Comparison of ENCODE assay signal across 29 cellular contexts in genomic region chr7:132878228-132878919, GRCh38.
DNase-seq lines count a peak whose midpoint lies in the region; ATAC-seq, FAIRE-seq and TF ChIP-seq lines count a peak whose summit lies in the region.
"Had no signal": no experiment of that assay in that cellular context is flagged by ENCODE, and none has a peak within 500 bp of the region (broad histone marks: within the 10 kb centered on the region; RNA-seq: fewer than 3 reads in every experiment).

No MANE protein-coding gene starts in this region.

- H2BK120ac ChIP-seq in trophoblast cell (ENCODE audit: insufficient read depth, low read length, poor library complexity): no peak overlapping the region

- H3K36me3 Mint-ChIP-seq in Calu3 (ENCODE audit: insufficient read depth, unreplicated experiment): no peaks in the 10 kb centered on the region

- H4K12ac ChIP-seq in trophoblast cell (ENCODE audit: low read depth, low read length): no peak overlapping the region

- no peak overlapping the region for H3K18ac ChIP-seq in trophoblast cell (ENCODE audit: low read length)

- H2AFZ ChIP-seq in trophoblast cell (ENCODE audit: insufficient read depth, low read length, poor library complexity): no peak overlapping the region
- H2AFZ ChIP-seq: PC-9 had no signal

- BruUV-seq in Calu3 (replicated peaks; lab: Mats Ljungman, UMichigan): no TSS peak

- H3K79me1 ChIP-seq in trophoblast cell (ENCODE audit: low read length): no peaks in the 10 kb centered on the region

- peaks cover 16% of the 10 kb centered on the region for H3K4me1 Mint-ChIP-seq in Calu3 (ENCODE audit: low read depth, unreplicated experiment)

- no peak overlapping the region for H3K4ac ChIP-seq in trophoblast cell (ENCODE audit: low read depth, low read length)

- H3K27me3 ChIP-seq in RWPE2 (ENCODE audit: insufficient read depth, poor library complexity, severe bottlenecking) (no peaks in the 10 kb centered on the region), iPS-18a (ENCODE audit: control insufficient read depth, insufficient read depth, low read length) (no peaks in the 10 kb centered on the region), trophoblast cell (ENCODE audit: insufficient read depth, low read length) (no peaks in the 10 kb centered on the region)
- H3K27me3 ChIP-seq: cardiac muscle cell, gastroesophageal sphincter had no signal

- no CpG with 5 or more reads among the region's 1 CpG for WGBS in trophoblast cell (ENCODE audit: extremely low coverage, insufficient coverage, insufficient read length)

- H2BK12ac ChIP-seq in trophoblast cell (ENCODE audit: low read length): no peak overlapping the region

- intact Hi-C loops in Calu3 (cut with micrococcal nuclease; ENCODE audit: unreplicated experiment): no loop called here

- no peak for DNase-seq in GM18507 (ENCODE audit: extremely low spot score, insufficient read length, low read depth)
- DNase-seq in HPDE6-E6E7 (ENCODE audit: extremely low spot score): peak; percentile 27
- DNase-seq in RWPE2 (ENCODE audit: low spot score): no peak
- DNase-seq in HEK293T (ENCODE audit: extremely low spot score): no peak
- no peak for DNase-seq in Calu3
- no peak for DNase-seq in NCI-H510A treated with DMSO at 0.1 percent for 48 hours (lab: John Stamatoyannopoulos, UW)
- DNase-seq in trophoblast cell: no peak
- DNase-seq: activated CD4-positive, alpha-beta T cell treated with anti-CD3 and anti-CD28 coated beads for 36 hours; activated CD8-positive, alpha-beta T cell treated with anti-CD3 and anti-CD28 coated beads, Interleukin-2, amount 10 ng/mL, durations not matched to agents 7 days and 5 days; CD8-positive, alpha-beta T cell; cortex of kidney; DMS 273 treated with DMSO at 0.1 percent for 48 hours; EL; hypothalamus; natural killer cell; NCI-H2029 treated with DMSO at 0.1 percent for 48 hours; PC-9; SHP77; stimulated activated CD4-positive, alpha-beta T cell treated with anti-CD3 and anti-CD28 coated beads, Interleukin-2, amount 100 ng/mL, for 24 hours had no signal

- TF ChIP-seq CTCF in RWPE2 (IDR thresholded peaks at IDR 0.05; ENCODE audit: poor library complexity, severe bottlenecking) (no peak), Calu3 (IDR thresholded peaks at IDR 0.05; ENCODE audit: unreplicated experiment) (no peak)

- no peak overlapping the region for H3K23ac ChIP-seq in trophoblast cell (ENCODE audit: low read length)

- H3K4me2 ChIP-seq in trophoblast cell (ENCODE audit: low read length): no peak overlapping the region
- H3K4me2 ChIP-seq: PC-9 had no signal

- H3K4me3 Mint-ChIP-seq in Calu3 (ENCODE audit: low read depth, unreplicated experiment): no peak overlapping the region
- H3K4me3 Mint-ChIP-seq: activated CD4-positive, alpha-beta T cell treated with anti-CD3 and anti-CD28 coated beads for 36 hours; activated CD8-positive, alpha-beta T cell treated with anti-CD3 and anti-CD28 coated beads, Interleukin-2, amount 10 ng/mL, durations not matched to agents 7 days and 5 days; B cell; CD8-positive, alpha-beta T cell; natural killer cell; T-helper 2 cell treated with Interferon-gamma antibody and Interleukin-4, amounts not matched to agents 5 μg/mL and 100 μg/mL, for 36 hours; type B pancreatic cell had no signal

- POLR2A ChIA-PET in HEK293T (lab: Yijun Ruan, JAX): no interaction called here

- CTCF ChIA-PET in HEK293T (lab: Yijun Ruan, JAX) (no interaction called here), Calu3 (lab: Charles Lee) (no interaction called here)

- no peaks in the 10 kb centered on the region for H3K79me2 ChIP-seq in trophoblast cell (ENCODE audit: control insufficient read depth, insufficient read depth, low read length, poor library complexity)

- H3K9ac ChIP-seq in iPS-18a (ENCODE audit: low read length) (peak overlapping the region; percentile 46), trophoblast cell (ENCODE audit: low read length) (no peak overlapping the region)

- no peaks in the 10 kb centered on the region for H3K9me3 Mint-ChIP-seq in Calu3 (ENCODE audit: low read depth, unreplicated experiment)
- H3K9me3 Mint-ChIP-seq: activated T-helper 2 cell treated with anti-CD3 and anti-CD28 coated beads, Interferon-gamma antibody, Interleukin-2, Interleukin-4, amounts not matched to agents 10 μg/mL and 5 μg/mL and 100 μg/mL, durations not matched to agents 14 hours and 24 hours and 36 hours; CD8-positive, alpha-beta T cell; natural killer cell; T-helper 2 cell treated with Interferon-gamma antibody and Interleukin-4, amounts not matched to agents 5 μg/mL and 100 μg/mL, for 36 hours; type B pancreatic cell had no signal

- H3K27ac ChIP-seq in RWPE2 (ENCODE audit: poor library complexity, severe bottlenecking) (no peak overlapping the region), iPS-18a (ENCODE audit: low read length) (peak overlapping the region; percentile 73), trophoblast cell (ENCODE audit: low read depth, low read length) (no peak overlapping the region)
- H3K27ac ChIP-seq: cardiac muscle cell, gastroesophageal sphincter, PC-9, skin epidermis had no signal

- H3K4me1 ChIP-seq in RWPE2 (ENCODE audit: insufficient read depth, poor library complexity, severe bottlenecking): peaks cover 5% of the 10 kb centered on the region
- peaks cover 33% of the 10 kb centered on the region for H3K4me1 ChIP-seq in iPS-18a (ENCODE audit: control insufficient read depth, low read depth, low read length)
- no peaks in the 10 kb centered on the region for H3K4me1 ChIP-seq in trophoblast cell (ENCODE audit: control insufficient read depth in 1 of 2, insufficient read depth in 2 of 2, low read length in 2 of 2)

- no peak overlapping the region for H3K14ac ChIP-seq in trophoblast cell (ENCODE audit: low read length)

- H3K27ac Mint-ChIP-seq in Calu3 (ENCODE audit: unreplicated experiment): no peak overlapping the region
- H3K27ac Mint-ChIP-seq: activated CD4-positive, alpha-beta T cell treated with anti-CD3 and anti-CD28 coated beads for 36 hours; activated CD8-positive, alpha-beta T cell treated with anti-CD3 and anti-CD28 coated beads, Interleukin-2, amount 10 ng/mL, durations not matched to agents 7 days and 5 days; activated naive CD4-positive, alpha-beta T cell treated with anti-CD3 and anti-CD28 coated beads, Interleukin-2, amount 50 U/mL, for 72 hours; activated T-helper 2 cell treated with anti-CD3 and anti-CD28 coated beads, Interferon-gamma antibody, Interleukin-2, Interleukin-4, amounts not matched to agents 10 μg/mL and 5 μg/mL and 100 μg/mL, durations not matched to agents 14 hours and 24 hours and 36 hours; B cell; CD8-positive, alpha-beta T cell; T-helper 2 cell treated with Interferon-gamma antibody and Interleukin-4, amounts not matched to agents 5 μg/mL and 100 μg/mL, for 36 hours; type B pancreatic cell had no signal

- no peak overlapping the region for H3K4me3 ChIP-seq in RWPE2 (ENCODE audit: severe bottlenecking)
- H3K4me3 ChIP-seq in iPS-18a (ENCODE audit: low read length): no peak overlapping the region
- H3K4me3 ChIP-seq in trophoblast cell (ENCODE audit: low read depth, low read length): no peak overlapping the region
- H3K4me3 ChIP-seq: cardiac muscle cell, gastroesophageal sphincter, GM12878, PC-9, skin epidermis had no signal

- no peaks in the 10 kb centered on the region for H3K36me3 ChIP-seq in RWPE2 (ENCODE audit: low read depth)
- H3K36me3 ChIP-seq in iPS-18a (ENCODE audit: control insufficient read depth, low read depth, low read length): no peaks in the 10 kb centered on the region
- no peaks in the 10 kb centered on the region for H3K36me3 ChIP-seq in trophoblast cell (ENCODE audit: control insufficient read depth in 1 of 2, insufficient read depth in 2 of 2, low read length in 2 of 2)
- H3K36me3 ChIP-seq: cardiac muscle cell, gastroesophageal sphincter had no signal

- no peak overlapping the region for H2AK5ac ChIP-seq in trophoblast cell (ENCODE audit: low read length)

- no peak overlapping the region for H4K8ac ChIP-seq in trophoblast cell (ENCODE audit: low read depth, low read length)

- H3K27me3 Mint-ChIP-seq in Calu3 (ENCODE audit: unreplicated experiment): no peaks in the 10 kb centered on the region
- H3K27me3 Mint-ChIP-seq: activated CD4-positive, alpha-beta T cell treated with anti-CD3 and anti-CD28 coated beads for 36 hours; B cell; type B pancreatic cell had no signal

- H3K9me3 ChIP-seq in RWPE2 (ENCODE audit: severe bottlenecking) (no peaks in the 10 kb centered on the region), iPS-18a (ENCODE audit: control insufficient read depth, low read depth, low read length) (no peaks in the 10 kb centered on the region), trophoblast cell (ENCODE audit: insufficient read depth, low read depth, low read length) (no peaks in the 10 kb centered on the region)
- H3K9me3 ChIP-seq: gastroesophageal sphincter had no signal

- peak; percentile 51; the same call in 1 of the 3 replicates for ATAC-seq in RWPE2 (ENCODE audit: low read depth)
- ATAC-seq: activated CD4-positive, alpha-beta T cell treated with anti-CD3 and anti-CD28 coated beads for 36 hours; activated CD8-positive, alpha-beta T cell treated with anti-CD3 and anti-CD28 coated beads, Interleukin-2, amount 10 ng/mL, durations not matched to agents 7 days and 5 days; CD8-positive, alpha-beta T cell; gastroesophageal sphincter; GM12878; natural killer cell had no signal

- no peak overlapping the region for H4K91ac ChIP-seq in trophoblast cell (ENCODE audit: low read depth, low read length)

- no peak overlapping the region for H2BK5ac ChIP-seq in trophoblast cell (ENCODE audit: low read depth, low read length, poor library complexity)

- FAIRE-seq in GM18507 (lab: Jason Lieb, UNC): peak; percentile 29
- FAIRE-seq: GM12878 had no signal

TF ChIP-seq in HEK293T, 16 proteins besides CTCF, POLR2A, EP300 and RAD21:
- TF ChIP-seq SUZ12 (IDR thresholded peaks at IDR 0.05) (no peak), FOXK2 (IDR thresholded peaks at IDR 0.05) (no peak), TARDBP (IDR thresholded peaks at IDR 0.05) (no peak), FOXA1 (IDR thresholded peaks at IDR 0.05) (no peak), CTBP1 (IDR thresholded peaks at IDR 0.05; ENCODE audit: borderline replicate concordance) (no peak), FOXM1 (IDR thresholded peaks at IDR 0.05; ENCODE audit: borderline replicate concordance) (no peak), SP1 (IDR thresholded peaks at IDR 0.05) (no peak), ARNT (IDR thresholded peaks at IDR 0.05) (no peak), ELF4 (IDR thresholded peaks at IDR 0.05) (no peak)
